ENCODE assay signal across 1 cellular context in the genomic region with DNA sequence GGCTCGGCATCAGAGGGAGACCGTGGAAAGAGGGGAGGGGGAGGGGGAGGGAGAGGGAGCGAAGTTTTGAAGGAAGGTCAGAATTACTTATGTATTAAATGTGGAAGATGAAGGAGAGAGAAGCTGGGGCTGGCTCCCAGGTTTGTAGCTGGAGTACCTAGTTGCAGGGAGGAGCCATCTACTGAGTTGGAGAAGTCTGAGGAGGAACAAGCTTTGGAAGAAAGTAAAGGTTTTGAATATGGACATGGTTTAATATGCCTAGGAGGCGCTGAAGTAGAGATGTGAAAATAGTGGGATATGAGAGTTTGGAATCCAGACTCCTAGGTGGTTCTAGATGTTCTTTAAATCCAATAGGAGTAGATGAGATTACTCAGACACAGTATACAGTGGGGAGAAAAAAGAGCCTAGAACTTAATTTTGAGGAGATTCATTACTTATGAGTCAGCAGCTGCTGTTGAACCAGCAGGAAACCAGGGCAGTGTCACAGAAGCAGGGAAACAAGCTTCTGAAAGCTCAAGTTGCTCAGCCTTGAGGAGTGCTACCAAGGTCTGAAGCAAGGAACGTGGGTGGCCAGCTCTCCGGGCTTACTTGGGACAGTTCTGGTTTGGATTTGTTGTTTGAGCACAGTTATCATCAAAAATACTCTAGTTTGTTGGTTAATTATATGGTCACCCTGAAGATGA.
TF ChIP-seq lines count a peak whose summit lies in the region.

No MANE protein-coding gene starts in this region.

TF ChIP-seq in endothelial cell of umbilical vein, 7 proteins besides CTCF, POLR2A, EP300 and RAD21:
- peak; percentile 94 for TF ChIP-seq FOS (IDR thresholded peaks at IDR 0.05; ENCODE audit: borderline replicate concordance, insufficient read depth, low read length)
- TF ChIP-seq POLR2AphosphoS5 (IDR thresholded peaks at IDR 0.05; ENCODE audit: insufficient read depth, low read depth, low read length): peak; percentile 37
- TF ChIP-seq JUN (IDR thresholded peaks at IDR 0.05; ENCODE audit: borderline replicate concordance, insufficient read depth, insufficient read length, low read depth): peak; percentile 65
- TF ChIP-seq GATA2 (IDR thresholded peaks at IDR 0.05; ENCODE audit: insufficient read depth, insufficient read length, low read depth, low read length): no peak
TF ChIP-seq in endothelial cell of umbilical vein: peak in this region for 3.
